9 cellular contexts compared by ENCODE assay signal in the genomic region with DNA sequence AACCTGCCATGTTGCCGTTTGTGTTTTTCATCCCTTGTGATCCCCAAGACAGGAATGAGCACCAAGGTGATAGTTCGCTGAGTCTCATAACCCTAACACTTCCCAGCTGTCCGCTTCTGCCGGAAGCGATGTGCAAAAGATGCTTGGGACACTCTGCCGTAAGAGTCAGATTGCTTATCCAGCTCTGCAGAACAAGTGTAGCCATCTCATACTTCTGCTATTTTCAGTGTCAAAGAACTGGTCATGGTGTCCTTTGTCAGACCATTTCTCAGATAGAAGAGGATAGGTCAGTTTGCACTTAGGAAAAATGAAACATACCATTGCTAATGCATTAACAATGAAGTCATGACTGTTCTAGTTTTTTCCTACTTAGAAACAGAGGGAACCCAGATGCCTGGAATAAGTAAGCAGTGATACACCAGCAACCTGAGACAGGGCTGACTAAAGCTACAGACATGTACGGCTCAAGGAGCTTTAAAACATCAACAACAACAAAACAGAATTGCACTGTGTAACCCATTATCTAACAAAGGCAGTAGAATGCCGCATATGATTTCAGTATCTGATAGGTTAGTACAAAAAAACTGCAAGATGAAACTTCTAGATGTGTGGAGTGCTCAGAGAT. TPM values are rescaled to one million over a fixed set of nuclear protein-coding genes. Genes with fewer than 3 reads are reported as not detected.
DNase-seq lines count a peak whose midpoint lies in the region; ATAC-seq, FAIRE-seq and TF ChIP-seq lines count a peak whose summit lies in the region.
"Had no signal": no experiment of that assay in that cellular context is flagged by ENCODE, and none has a peak within 500 bp of the region (broad histone marks: within the 10 kb centered on the region; RNA-seq: fewer than 3 reads in every experiment).

No MANE protein-coding gene starts in this region.

- peak; percentile 78 for DNase-seq in HTR-8/SVneo (ENCODE audit: insufficient read length, low spot score)
- peak; percentile 97 for DNase-seq in bronchial epithelial cell (ENCODE audit: low read depth)
- DNase-seq in kidney epithelial cell (ENCODE audit: low read depth) = peak; percentile 96
- no peak for DNase-seq in tibial artery
- no peak for DNase-seq in CD4-positive, alpha-beta T cell
- DNase-seq in A673 (ENCODE audit: low spot score) = no peak
- DNase-seq: NCI-H510A treated with DMSO at 0.1 percent for 48 hours had no signal

- FAIRE-seq in HTR-8/SVneo (lab: Jason Lieb, UNC) (peak; percentile 83), bronchial epithelial cell (lab: Jason Lieb, UNC) (no peak)

- H3K4me1 Mint-ChIP-seq in CD4-positive, alpha-beta T cell (ENCODE audit: low read depth) = no peaks in the 10 kb centered on the region

- no peaks in the 10 kb centered on the region for H3K9me3 Mint-ChIP-seq in CD4-positive, alpha-beta T cell

- intact Hi-C loops in tibial artery (cut with DNase I; ENCODE audit: low total_unique reads) = no loop called here
- intact Hi-C loops in CD4-positive, alpha-beta T cell (cut with DNase I, micrococcal nuclease) = no loop called here
- intact Hi-C loops in A673 (cut with micrococcal nuclease; ENCODE audit: unreplicated experiment) = no loop called here

- H3K36me3 Mint-ChIP-seq in CD4-positive, alpha-beta T cell (ENCODE audit: low read depth) = no peaks in the 10 kb centered on the region

- TF ChIP-seq CTCF in bronchial epithelial cell (IDR thresholded peaks at IDR 0.05; ENCODE audit: insufficient read depth, low read length, severe bottlenecking) (no peak), kidney epithelial cell (IDR thresholded peaks at IDR 0.05; ENCODE audit: insufficient read depth, low read length, poor library complexity, severe bottlenecking) (no peak), tibial artery (IDR thresholded peaks at IDR 0.05) (no peak), A673 (conservative IDR thresholded peaks at IDR 0.05; ENCODE audit: low read depth, low read length) (no peak)
- TF ChIP-seq CTCF in CD4-positive, alpha-beta T cell (IDR thresholded peaks at IDR 0.05) = no peak

- no TSS peak for BruUV-seq in A673 (replicated peaks; lab: Mats Ljungman, UMichigan)

- peak overlapping the region; percentile 78 to 83 for H3K27ac ChIP-seq in tibial artery
- H3K27ac ChIP-seq in CD4-positive, alpha-beta T cell (ENCODE audit: low read depth, low read length) = no peak overlapping the region
- no peak overlapping the region for H3K27ac ChIP-seq in A673 (ENCODE audit: low read depth, low read length, poor library complexity, severe bottlenecking)

- H3K4me3 Mint-ChIP-seq in CD4-positive, alpha-beta T cell = no peak overlapping the region

- CTCF ChIA-PET in CD4-positive, alpha-beta T cell (lab: Charles Lee) = interaction anchor here (1.0 kb wide), 1 partner anchor 10 kb away, joined by 4 read pairs; no protein-coding TSS in a partner anchor
- CTCF ChIA-PET in A673 (lab: Charles Lee) = no interaction called here

- POLR2A ChIA-PET in CD4-positive, alpha-beta T cell (lab: Charles Lee) = interaction anchor here (0.6 kb wide), 1 partner anchor 39 kb away, joined by 3 read pairs; no protein-coding TSS in a partner anchor
- POLR2A ChIA-PET in A673 (lab: Charles Lee; ENCODE audit: low non-redundant PET) = interaction anchor here (0.6 kb wide), 1 partner anchor 11 kb away, joined by 3 read pairs; no protein-coding TSS in a partner anchor

- no peak overlapping the region for H3K27ac Mint-ChIP-seq in CD4-positive, alpha-beta T cell

- H3K4me3 ChIP-seq in bronchial epithelial cell (ENCODE audit: low read depth, low read length) = no peak overlapping the region
- H3K4me3 ChIP-seq in kidney epithelial cell (ENCODE audit: low read depth, low read length) = peak overlapping the region; percentile 11
- peak overlapping the region; percentile 4 to 12 for H3K4me3 ChIP-seq in tibial artery
- no peak overlapping the region for H3K4me3 ChIP-seq in A673 (ENCODE audit: low read depth, low read length, poor library complexity, severe bottlenecking)

- H3K27me3 ChIP-seq in bronchial epithelial cell (ENCODE audit: control insufficient read depth, insufficient read depth, low read length) = no peaks in the 10 kb centered on the region
- H3K27me3 ChIP-seq in kidney epithelial cell (ENCODE audit: control insufficient read depth, insufficient read depth, low read length) = no peaks in the 10 kb centered on the region
- H3K27me3 ChIP-seq in tibial artery = no peaks in the 10 kb centered on the region
- no peaks in the 10 kb centered on the region for H3K27me3 ChIP-seq in CD4-positive, alpha-beta T cell (ENCODE audit: control insufficient read depth, insufficient read depth, low read length)
- no peaks in the 10 kb centered on the region for H3K27me3 ChIP-seq in A673 (replicated peaks; ENCODE audit: insufficient read depth, low read depth, low read length, poor library complexity)

- peaks cover 29% of the 10 kb centered on the region for H3K27me3 Mint-ChIP-seq in CD4-positive, alpha-beta T cell

- ATAC-seq in HG03039 (IDR thresholded peaks at IDR 0.05; ENCODE audit: unreplicated experiment) = no peak
- no peak for ATAC-seq in CD4-positive, alpha-beta T cell (ENCODE audit: poor library complexity)
- no peak for ATAC-seq in HG02938 (IDR thresholded peaks at IDR 0.05; ENCODE audit: unreplicated experiment)

- H3K36me3 ChIP-seq in bronchial epithelial cell (ENCODE audit: control insufficient read depth, insufficient read depth, low read length) (no peaks in the 10 kb centered on the region), kidney epithelial cell (ENCODE audit: control insufficient read depth, insufficient read depth, low read length) (no peaks in the 10 kb centered on the region), tibial artery (no peaks in the 10 kb centered on the region), A673 (ENCODE audit: insufficient read depth, low read length, poor library complexity, severe bottlenecking) (no peaks in the 10 kb centered on the region)

- H3K4me1 ChIP-seq in tibial artery = peaks cover 9 to 85% (median 50%) of the 10 kb centered on the region in 4 donors
- peaks cover 4% of the 10 kb centered on the region for H3K4me1 ChIP-seq in A673 (ENCODE audit: insufficient read depth, low read length, poor library complexity, severe bottlenecking)

- H3K9me3 ChIP-seq in tibial artery (no peaks in the 10 kb centered on the region), A673 (ENCODE audit: low read depth, low read length, poor library complexity, severe bottlenecking) (no peaks in the 10 kb centered on the region)
- H3K9me3 ChIP-seq in CD4-positive, alpha-beta T cell (ENCODE audit: control insufficient read depth, low read length) = no peaks in the 10 kb centered on the region

RNA-seq across cellular contexts. Expression of a gene that starts 15.0 kb away (rescaled TPM):
- 0.64 and 1.3 TPM in 2 replicates for total RNA-seq in bronchial epithelial cell
- total RNA-seq in kidney epithelial cell = 5.8 and 6.4 TPM in 2 replicates
- total RNA-seq in CD4-positive, alpha-beta T cell = not detected
- 0.11 and 0.35 TPM in 2 replicates for total RNA-seq in A673 (2021)

Comparison
In these comparisons a context has a peak if more than half of its experiments do, and no peak if none do; other contexts are left out.
1. DNase-seq: peak in HTR-8/SVneo (single experiment), bronchial epithelial cell (single experiment) and kidney epithelial cell (single experiment); none in tibial artery (0 of 2), CD4-positive, alpha-beta T cell (0 of 10) and A673 (single experiment).
2. H3K4me3 ChIP-seq: peak in kidney epithelial cell (single experiment) and tibial artery (2 of 2); none in bronchial epithelial cell (single experiment) and A673 (single experiment).
3. H3K27ac ChIP-seq: peak in tibial artery (2 of 2); none in CD4-positive, alpha-beta T cell (single experiment) and A673 (single experiment).